Comparison of ENCODE assay signal across 27 cellular contexts in genomic region chr2:99376254-99376864, GRCh38.
"Had no signal": no experiment of that assay in that cellular context is flagged by ENCODE, and none has a peak within 500 bp of the region (broad histone marks: within the 10 kb centered on the region; RNA-seq: fewer than 3 reads in every experiment).

No MANE protein-coding gene starts in this region.

- ATAC-seq: esophagus mucosa; left colon; naive thymus-derived CD8-positive, alpha-beta T cell; SK-N-SH treated with all-trans-retinoic acid at 6 μM for 48 hours had no signal

- H3K9me3 Mint-ChIP-seq: dendritic cell treated with granulocyte-macrophage colony-stimulating factor and Interleukin-4, amounts not matched to agents 40 ng/mL and 50 ng/mL, for 4 days had no signal

- H2AFZ ChIP-seq: neural progenitor cell, parathyroid adenoma had no signal

- FAIRE-seq: astrocyte, keratinocyte had no signal

- H3K4me1 Mint-ChIP-seq: endodermal cell, neural progenitor cell had no signal

- DNase-seq: activated CD4-positive, alpha-beta T cell treated with anti-CD3 and anti-CD28 coated beads, Interleukin-2, amount 50 U/mL, for 1 hour; activated CD4-positive, CD25-positive, alpha-beta regulatory T cell treated with anti-CD3 and anti-CD28 coated beads, Interleukin-2, amount 50 U/mL, for 72 hours; activated naive CD4-positive, alpha-beta T cell treated with anti-CD3 and anti-CD28 coated beads, Interleukin-2, amount 10 ng/mL, durations not matched to agents 7 days and 5 days; amniotic stem cell; brain microvascular endothelial cell; endodermal cell; foreskin fibroblast; head of caudate nucleus; hippocampal formation; left colon; midbrain; naive thymus-derived CD8-positive, alpha-beta T cell; occipital lobe; stimulated activated CD4-positive, alpha-beta T cell treated with anti-CD3 and anti-CD28 coated beads, Interleukin-15, amount 100 ng/mL, for 24 hours; stimulated activated CD4-positive, alpha-beta T cell treated with anti-CD3 and anti-CD28 coated beads, Interleukin-2, amount 100 ng/mL, for 24 hours; stimulated activated naive CD4-positive, alpha-beta T cell; testis; transverse colon had no signal

- H3K4me3 ChIP-seq: neural progenitor cell, right atrium auricular region, testis, transverse colon had no signal

- H3K4me2 ChIP-seq: neural progenitor cell had no signal

- H3K27ac ChIP-seq: brain microvascular endothelial cell, neural progenitor cell, parathyroid adenoma, right atrium auricular region, testis, transverse colon had no signal

- H3K27ac Mint-ChIP-seq: activated naive CD4-positive, alpha-beta T cell treated with anti-CD3 and anti-CD28 coated beads, Interleukin-2, amount 10 ng/mL, durations not matched to agents 7 days and 5 days; activated T-helper 2 cell treated with anti-CD3 and anti-CD28 coated beads, Interferon-gamma antibody, Interleukin-2, Interleukin-4, amounts not matched to agents 10 μg/mL and 5 μg/mL and 100 μg/mL, durations not matched to agents 14 hours and 24 hours and 36 hours; dendritic cell treated with granulocyte-macrophage colony-stimulating factor and Interleukin-4, amounts not matched to agents 40 ng/mL and 50 ng/mL, for 4 days; endodermal cell; neural progenitor cell had no signal

- H3K27me3 Mint-ChIP-seq: activated naive CD4-positive, alpha-beta T cell treated with anti-CD3 and anti-CD28 coated beads, Interleukin-2, amount 10 ng/mL, durations not matched to agents 7 days and 5 days; dendritic cell treated with granulocyte-macrophage colony-stimulating factor and Interleukin-4, amounts not matched to agents 40 ng/mL and 50 ng/mL, for 4 days; naive thymus-derived CD8-positive, alpha-beta T cell had no signal

- H3K4me1 ChIP-seq: neural progenitor cell, parathyroid adenoma, right atrium auricular region, testis, transverse colon had no signal

- H3K79me2 ChIP-seq: parathyroid adenoma had no signal

- H3K27me3 ChIP-seq: brain microvascular endothelial cell, neural progenitor cell, right atrium auricular region, testis, transverse colon had no signal

- H3K9ac ChIP-seq: neural progenitor cell, parathyroid adenoma had no signal

- H3K9me3 ChIP-seq: testis, transverse colon had no signal

- H3K4me3 Mint-ChIP-seq: activated naive CD4-positive, alpha-beta T cell treated with anti-CD3 and anti-CD28 coated beads, Interleukin-2, amount 10 ng/mL, durations not matched to agents 7 days and 5 days; dendritic cell treated with granulocyte-macrophage colony-stimulating factor and Interleukin-4, amounts not matched to agents 40 ng/mL and 50 ng/mL, for 4 days; endodermal cell; naive thymus-derived CD8-positive, alpha-beta T cell; neural progenitor cell had no signal
